In genomic region chr9:18129809-18130334, GRCh38 we compare ENCODE assay signal across 14 cellular contexts.
A peak's percentile ranks its signal among the peaks of the same experiment; 100 is the strongest.
DNase-seq lines count a peak whose midpoint lies in the region; ATAC-seq and TF ChIP-seq lines count a peak whose summit lies in the region.
"Had no signal": no experiment of that assay in that cellular context is flagged by ENCODE, and none has a peak within 500 bp of the region (broad histone marks: within the 10 kb centered on the region; RNA-seq: fewer than 3 reads in every experiment).

No MANE protein-coding gene starts in this region.

- TF ChIP-seq EP300 in esophagus muscularis mucosa (IDR thresholded peaks at IDR 0.05), result no peak

- H3K4me2 ChIP-seq in Loucy (ENCODE audit: low read depth, low read length, poor library complexity, severe bottlenecking), result no peak overlapping the region
- H3K4me2 ChIP-seq in mesenchymal stem cell (ENCODE audit: low read length, poor library complexity, severe bottlenecking), result no peak overlapping the region
- H3K4me2 ChIP-seq: A549 had no signal

- DNase-seq in esophagus muscularis mucosa (ENCODE audit: extremely low spot score) (no peak), mesenchymal stem cell (no peak), testis (no peak), prostate gland (ENCODE audit: low spot score) (no peak), GDM1 (lab: John Stamatoyannopoulos, UW) (no peak), adrenal gland (no peak)
- DNase-seq: CD8-positive, alpha-beta T cell; COR-L47; DMS153; DMS79 treated with DMSO at 0.1 percent for 48 hours; EL had no signal

- H3K4me1 ChIP-seq in Loucy (ENCODE audit: insufficient read depth, low read length, poor library complexity, severe bottlenecking) (no peaks in the 10 kb centered on the region), esophagus muscularis mucosa (peaks cover 0 to 76% (median 70%) of the 10 kb centered on the region in 4 donors), mesenchymal stem cell (ENCODE audit: control insufficient read depth, insufficient read depth, low read depth, low read length) (peaks cover 11% of the 10 kb centered on the region), testis (peaks cover 11% of the 10 kb centered on the region), prostate gland (replicated peaks) (no peaks in the 10 kb centered on the region), adrenal gland (replicated peaks in 1 of 2) (no peaks in the 10 kb centered on the region)
- H3K4me1 ChIP-seq: A549 had no signal

- H3K36me3 ChIP-seq in Loucy (ENCODE audit: insufficient read depth, low read length) (no peaks in the 10 kb centered on the region), esophagus muscularis mucosa (no peaks in the 10 kb centered on the region), mesenchymal stem cell (ENCODE audit: control insufficient read depth in 1 of 2, insufficient read depth in 2 of 2, low read depth in 1 of 2, low read length in 2 of 2) (no peaks in the 10 kb centered on the region), testis (ENCODE audit: low read depth, missing control alignments) (no peaks in the 10 kb centered on the region), prostate gland (no peaks in the 10 kb centered on the region), adrenal gland (replicated peaks in 1 of 2) (no peaks in the 10 kb centered on the region)

- H2BK120ac ChIP-seq in mesenchymal stem cell (ENCODE audit: low read depth, low read length), result no peak overlapping the region

- no peak for TF ChIP-seq CTCF in Loucy (conservative IDR thresholded peaks at IDR 0.05; ENCODE audit: low read length)
- no peak for TF ChIP-seq CTCF in esophagus muscularis mucosa (IDR thresholded peaks at IDR 0.05)
- no peak for TF ChIP-seq CTCF in testis (IDR thresholded peaks at IDR 0.05)
- TF ChIP-seq CTCF in prostate gland (IDR thresholded peaks at IDR 0.05), result no peak
- TF ChIP-seq CTCF in adrenal gland (IDR thresholded peaks at IDR 0.05), result no peak

- H3K79me1 ChIP-seq in mesenchymal stem cell (replicated peaks; ENCODE audit: low read length, poor library complexity, severe bottlenecking), result no peaks in the 10 kb centered on the region

- H2BK5ac ChIP-seq in mesenchymal stem cell (ENCODE audit: low read depth, low read length, poor library complexity, severe bottlenecking), result no peak overlapping the region

- H2BK12ac ChIP-seq in mesenchymal stem cell (ENCODE audit: low read length in 2 of 2), result no peak overlapping the region

- 91% methylated on average over 5 of the region's 5 CpGs for WGBS in esophagus muscularis mucosa
- 87% methylated on average over 3 of the region's 5 CpGs for WGBS in mesenchymal stem cell
- WGBS in testis, 2 donors, result 70 to 75% methylated on average over 5 of the region's 5 CpGs
- WGBS in prostate gland, result 84% methylated on average over 5 of the region's 5 CpGs
- 76 to 83% (median 83%) methylated on average over 4 to 5 of the region's 5 CpGs for WGBS in adrenal gland, 4 donors

- H3K27ac ChIP-seq in esophagus muscularis mucosa (replicated peaks in 1 of 4), result peak overlapping the region; percentile 58 to 68 (median 62)
- peak overlapping the region; percentile 28 for H3K27ac ChIP-seq in mesenchymal stem cell (ENCODE audit: low read length, poor library complexity, severe bottlenecking)
- peak overlapping the region; percentile 2 to 56 for H3K27ac ChIP-seq in testis
- no peak overlapping the region for H3K27ac ChIP-seq in prostate gland
- no peak overlapping the region for H3K27ac ChIP-seq in adrenal gland
- H3K27ac ChIP-seq: A549 had no signal

- no peak overlapping the region for H4K91ac ChIP-seq in mesenchymal stem cell (ENCODE audit: low read length)

- H3K9ac ChIP-seq in Loucy (ENCODE audit: low read depth, low read length, poor library complexity, severe bottlenecking) (no peak overlapping the region), mesenchymal stem cell (ENCODE audit: low read length) (no peak overlapping the region)

- H3K27me3 ChIP-seq in Loucy (ENCODE audit: insufficient read depth, low read length, poor library complexity, severe bottlenecking) (no peaks in the 10 kb centered on the region), esophagus muscularis mucosa (no peaks in the 10 kb centered on the region), mesenchymal stem cell (ENCODE audit: control insufficient read depth in 1 of 2, insufficient read depth in 1 of 2, low read length in 2 of 2) (peaks cover 0 to 9% of the 10 kb centered on the region in 2 experiments), testis (no peaks in the 10 kb centered on the region), prostate gland (replicated peaks; ENCODE audit: insufficient read depth) (no peaks in the 10 kb centered on the region), adrenal gland (no peaks in the 10 kb centered on the region)

- H3K14ac ChIP-seq in mesenchymal stem cell (ENCODE audit: low read length in 2 of 2), result no peak overlapping the region

- no peaks in the 10 kb centered on the region for H4K20me1 ChIP-seq in Loucy (ENCODE audit: insufficient read depth, low read length, poor library complexity, severe bottlenecking)

- no peak overlapping the region for H3K18ac ChIP-seq in mesenchymal stem cell (ENCODE audit: low read depth in 1 of 2, low read length in 2 of 2)

- no peak overlapping the region for H3K4ac ChIP-seq in mesenchymal stem cell (ENCODE audit: low read depth in 1 of 2, low read length in 2 of 2)

- H2BK15ac ChIP-seq in mesenchymal stem cell (ENCODE audit: low read depth, poor library complexity, severe bottlenecking), result no peak overlapping the region

- intact Hi-C loops in esophagus muscularis mucosa (cut with DNase I), result no loop called here
- intact Hi-C loops in testis (cut with DNase I; ENCODE audit: low total_unique reads), result no loop called here
- intact Hi-C loops in prostate gland (cut with DNase I), result no loop called here
- intact Hi-C loops in adrenal gland (cut with DNase I), result no loop called here

- ATAC-seq in HG03520 (IDR thresholded peaks at IDR 0.05; ENCODE audit: unreplicated experiment), result no peak
- ATAC-seq: A549; CD8-positive, alpha-beta T cell had no signal

- H3F3A ChIP-seq in Loucy (ENCODE audit: low read depth), result no peaks in the 10 kb centered on the region

- no peak overlapping the region for H4K8ac ChIP-seq in mesenchymal stem cell (ENCODE audit: low read length)

- no peak overlapping the region for H3K4me3 ChIP-seq in Loucy (ENCODE audit: low read length, poor library complexity, severe bottlenecking)
- no peak overlapping the region for H3K4me3 ChIP-seq in esophagus muscularis mucosa
- H3K4me3 ChIP-seq in mesenchymal stem cell (ENCODE audit: insufficient read depth in 1 of 2, low read depth in 1 of 2, low read length in 2 of 2), result no peak overlapping the region
- no peak overlapping the region for H3K4me3 ChIP-seq in testis
- no peak overlapping the region for H3K4me3 ChIP-seq in prostate gland
- no peak overlapping the region for H3K4me3 ChIP-seq in adrenal gland
- H3K4me3 ChIP-seq: A549 had no signal

- peak overlapping the region; percentile 54; the same call in 1 of the 2 replicates for H2AFZ ChIP-seq in Loucy (ENCODE audit: low read length)
- H2AFZ ChIP-seq in mesenchymal stem cell (ENCODE audit: low read depth, low read length), result no peak overlapping the region

- H3K23ac ChIP-seq in mesenchymal stem cell (ENCODE audit: low read length in 2 of 2), result no peak overlapping the region

- H3K9me3 ChIP-seq in Loucy (ENCODE audit: insufficient read depth, low read depth, low read length) (no peaks in the 10 kb centered on the region), esophagus muscularis mucosa (no peaks in the 10 kb centered on the region), mesenchymal stem cell (ENCODE audit: control insufficient read depth, low read length) (no peaks in the 10 kb centered on the region), testis (no peaks in the 10 kb centered on the region), prostate gland (no peaks in the 10 kb centered on the region), adrenal gland (replicated peaks in 1 of 3) (no peaks in the 10 kb centered on the region)
- H3K9me3 ChIP-seq: A549 had no signal

- TF ChIP-seq POLR2A in esophagus muscularis mucosa (IDR thresholded peaks at IDR 0.05; ENCODE audit: low read depth) (no peak), testis (IDR thresholded peaks at IDR 0.05) (no peak), prostate gland (IDR thresholded peaks at IDR 0.05) (no peak), adrenal gland (IDR thresholded peaks at IDR 0.05) (no peak)

- no peak overlapping the region for H2AK5ac ChIP-seq in mesenchymal stem cell (ENCODE audit: low read length, severe bottlenecking)

- no peaks in the 10 kb centered on the region for H3K9me2 ChIP-seq in Loucy (replicated peaks; ENCODE audit: low read depth, low read length)

- no peaks in the 10 kb centered on the region for H3K79me2 ChIP-seq in Loucy (ENCODE audit: insufficient read depth, low read length)

Comparison
In these comparisons a context has a peak if more than half of its experiments do, and no peak if none do; other contexts are left out.
1. H3K27ac ChIP-seq: peak in esophagus muscularis mucosa (4 of 4), mesenchymal stem cell (single experiment) and testis (2 of 2); none in prostate gland (0 of 2) and adrenal gland (0 of 5).